Comparison of ENCODE assay signal across 8 cellular contexts in the genomic region with DNA sequence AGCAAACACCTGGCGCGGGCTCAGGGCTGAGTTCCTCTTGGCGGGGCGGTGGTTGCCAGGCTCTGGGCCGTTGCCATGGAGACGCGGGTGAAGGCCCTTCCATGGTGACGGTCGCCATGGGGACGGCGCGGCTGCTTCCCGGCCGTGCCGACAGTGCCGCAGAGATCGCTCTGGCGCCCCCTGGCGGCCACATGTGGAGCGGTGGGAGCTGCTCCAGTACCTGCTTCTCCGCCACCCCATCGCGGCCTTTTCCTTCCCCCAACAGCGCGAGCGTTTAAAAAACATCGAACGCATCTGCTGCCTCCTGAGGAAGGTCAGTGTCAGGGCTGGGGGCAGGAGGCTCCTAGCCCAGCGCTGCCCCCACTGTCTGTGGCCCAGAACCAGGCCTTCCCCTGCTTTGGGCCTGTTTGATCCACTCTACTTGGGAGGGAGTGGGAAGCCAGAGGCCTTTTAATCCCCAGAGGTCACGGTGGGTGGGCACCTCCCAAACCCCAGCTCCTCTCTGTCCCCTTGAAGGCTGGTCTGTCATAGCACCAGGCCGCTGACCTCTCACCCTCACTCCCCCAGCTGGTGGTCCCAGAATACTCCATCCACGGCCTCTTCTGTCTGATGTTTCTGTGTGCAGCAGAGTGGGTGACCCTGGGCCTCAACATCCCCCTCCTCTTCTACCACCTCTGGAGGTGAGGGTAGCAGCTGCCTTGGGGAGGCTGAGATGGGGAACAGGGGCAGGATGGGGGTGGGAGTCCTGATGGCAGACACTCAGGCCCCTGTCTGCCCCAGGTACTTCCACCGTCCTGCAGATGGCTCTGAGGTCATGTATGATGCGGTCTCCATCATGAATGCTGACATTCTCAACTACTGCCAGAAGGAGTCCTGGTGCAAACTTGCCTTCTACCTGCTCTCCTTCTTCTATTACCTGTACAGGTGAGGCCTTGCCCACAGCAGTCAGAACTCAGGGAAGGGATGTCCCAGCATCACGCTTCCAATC. TPM values are rescaled to one million over a fixed set of nuclear protein-coding genes. Genes with fewer than 3 reads are reported as not detected.
DNase-seq lines count a peak whose midpoint lies in the region; ATAC-seq, FAIRE-seq and TF ChIP-seq lines count a peak whose summit lies in the region.

No MANE protein-coding gene starts in this region.

- DNase-seq in GM12892 (ENCODE audit: insufficient read length): peak; percentile 100
- peak; percentile 89 for DNase-seq in NCI-H1436 treated with DMSO at 0.1 percent for 48 hours (lab: John Stamatoyannopoulos, UW)
- peak; percentile 79 to 94 for DNase-seq in SW 1271 (lab: John Stamatoyannopoulos, UW)
- DNase-seq in activated naive CD8-positive, alpha-beta T cell treated with anti-CD3 and anti-CD28 coated beads, Interleukin-2, amount 10 ng/mL, durations not matched to agents 7 days and 5 days: peak; percentile 100
- peak; percentile 99 for DNase-seq in Right ventricle myocardium superior
- peak; percentile 98 for DNase-seq in progenitor cell of endocrine pancreas (ENCODE audit: low spot score, unreplicated experiment)
- peak; percentile 98 for DNase-seq in urothelium cell line (ENCODE audit: low spot score)

- H3K4me1 Mint-ChIP-seq in activated naive CD8-positive, alpha-beta T cell treated with anti-CD3 and anti-CD28 coated beads, Interleukin-2, amount 10 ng/mL, durations not matched to agents 7 days and 5 days: peaks cover 20% of the 10 kb centered on the region
- H3K4me1 Mint-ChIP-seq in progenitor cell of endocrine pancreas (ENCODE audit: low read depth): peaks cover 16% of the 10 kb centered on the region

- H3K4me3 Mint-ChIP-seq in activated naive CD8-positive, alpha-beta T cell treated with anti-CD3 and anti-CD28 coated beads, Interleukin-2, amount 10 ng/mL, durations not matched to agents 7 days and 5 days: no peak overlapping the region
- no peak overlapping the region for H3K4me3 Mint-ChIP-seq in progenitor cell of endocrine pancreas (ENCODE audit: low read depth)

- H3K27me3 Mint-ChIP-seq in activated naive CD8-positive, alpha-beta T cell treated with anti-CD3 and anti-CD28 coated beads, Interleukin-2, amount 10 ng/mL, durations not matched to agents 7 days and 5 days: peaks cover 14% of the 10 kb centered on the region
- H3K27me3 Mint-ChIP-seq in progenitor cell of endocrine pancreas: peaks cover 7% of the 10 kb centered on the region

- peak; percentile 42; the same call in 1 of the 2 replicates for TF ChIP-seq POLR2A in GM12892 (IDR thresholded peaks at IDR 0.05; ENCODE audit: low read depth, low read length)

- H3K27ac Mint-ChIP-seq in activated naive CD8-positive, alpha-beta T cell treated with anti-CD3 and anti-CD28 coated beads, Interleukin-2, amount 10 ng/mL, durations not matched to agents 7 days and 5 days: peak overlapping the region; percentile 63
- H3K27ac Mint-ChIP-seq in progenitor cell of endocrine pancreas: peak overlapping the region; percentile 56

- POLR2A ChIA-PET in activated naive CD8-positive, alpha-beta T cell treated with anti-CD3 and anti-CD28 coated beads, Interleukin-2, amount 10 ng/mL, durations not matched to agents 7 days and 5 days (lab: Charles Lee): interaction anchor here (0.9 to 3.8 kb wide), 5 partner anchors 10 to 57 kb away, joined by 3 to 20 read pairs (median 3); a partner anchor contains a TSS

- ATAC-seq in HG02798 (IDR thresholded peaks at IDR 0.05; ENCODE audit: poor library complexity, unreplicated experiment) (peak; percentile 90), Right ventricle myocardium superior (ENCODE audit: poor library complexity) (peak; percentile 93)
- ATAC-seq in activated naive CD8-positive, alpha-beta T cell treated with anti-CD3 and anti-CD28 coated beads, Interleukin-2, amount 10 ng/mL, durations not matched to agents 7 days and 5 days (ENCODE audit: low read depth): peak; percentile 91

- FAIRE-seq in GM12892 (lab: Jason Lieb, UNC) (peak; percentile 100), urothelium cell line (lab: Jason Lieb, UNC) (peak; percentile 98)

- intact Hi-C loops in Right ventricle myocardium superior (cut with DNase I): loop anchor here (2.0 kb wide), 1 partner anchor 60 kb away; no protein-coding TSS in a partner anchor

- peak; percentile 98 for TF ChIP-seq CTCF in progenitor cell of endocrine pancreas (IDR thresholded peaks at IDR 0.05; ENCODE audit: unreplicated experiment)

- peaks cover 2% of the 10 kb centered on the region for H3K36me3 Mint-ChIP-seq in activated naive CD8-positive, alpha-beta T cell treated with anti-CD3 and anti-CD28 coated beads, Interleukin-2, amount 10 ng/mL, durations not matched to agents 7 days and 5 days
- H3K36me3 Mint-ChIP-seq in progenitor cell of endocrine pancreas (ENCODE audit: insufficient read depth): no peaks in the 10 kb centered on the region

- no peaks in the 10 kb centered on the region for H3K9me3 Mint-ChIP-seq in activated naive CD8-positive, alpha-beta T cell treated with anti-CD3 and anti-CD28 coated beads, Interleukin-2, amount 10 ng/mL, durations not matched to agents 7 days and 5 days
- H3K9me3 Mint-ChIP-seq in progenitor cell of endocrine pancreas (ENCODE audit: low read depth): no peaks in the 10 kb centered on the region

RNA-seq across cellular contexts. Expression of a gene that starts 4.8 kb away (rescaled TPM):
- polyA plus RNA-seq in GM12892 (2012; ENCODE audit: missing spikeins): 0.47 TPM
- total RNA-seq in activated naive CD8-positive, alpha-beta T cell treated with anti-CD3 and anti-CD28 coated beads, Interleukin-2, amount 10 ng/mL, durations not matched to agents 7 days and 5 days: 1 to 10 TPM; 2.1 to 2.7 TPM
- total RNA-seq in Right ventricle myocardium superior (not detected), progenitor cell of endocrine pancreas (21.3 and 21.7 TPM in 2 replicates)

RNA-seq across cellular contexts. Expression of a gene that starts 6.2 kb away (rescaled TPM):
- polyA plus RNA-seq in GM12892 (2012; ENCODE audit: missing spikeins): 25.8 TPM
- 10 to 100 TPM; 44.5 to 45.5 TPM for total RNA-seq in activated naive CD8-positive, alpha-beta T cell treated with anti-CD3 and anti-CD28 coated beads, Interleukin-2, amount 10 ng/mL, durations not matched to agents 7 days and 5 days
- 38.4 TPM for total RNA-seq in Right ventricle myocardium superior
- 61.7 and 64.6 TPM in 2 replicates for total RNA-seq in progenitor cell of endocrine pancreas

RNA-seq across cellular contexts. Expression of a gene that starts 8.9 kb away (rescaled TPM):
- not detected for polyA plus RNA-seq in GM12892 (2012; ENCODE audit: missing spikeins)
- total RNA-seq in activated naive CD8-positive, alpha-beta T cell treated with anti-CD3 and anti-CD28 coated beads, Interleukin-2, amount 10 ng/mL, durations not matched to agents 7 days and 5 days: not detected
- total RNA-seq in Right ventricle myocardium superior: not detected
- 0.33 and 0.57 TPM in 2 replicates for total RNA-seq in progenitor cell of endocrine pancreas

RNA-seq across cellular contexts. Expression of a gene that starts 14.3 kb away (rescaled TPM):
- polyA plus RNA-seq in GM12892 (2012; ENCODE audit: missing spikeins): 58.2 TPM
- 100 to 1,000 TPM; 136 to 145 TPM for total RNA-seq in activated naive CD8-positive, alpha-beta T cell treated with anti-CD3 and anti-CD28 coated beads, Interleukin-2, amount 10 ng/mL, durations not matched to agents 7 days and 5 days
- total RNA-seq in Right ventricle myocardium superior (114 TPM), progenitor cell of endocrine pancreas (100 and 102 TPM in 2 replicates)

RNA-seq across cellular contexts. Expression of a gene that starts 25.3 kb away (rescaled TPM):
- 8.6 TPM for polyA plus RNA-seq in GM12892 (2012; ENCODE audit: missing spikeins)
- 10 to 100 TPM; 39.3 to 41.9 TPM for total RNA-seq in activated naive CD8-positive, alpha-beta T cell treated with anti-CD3 and anti-CD28 coated beads, Interleukin-2, amount 10 ng/mL, durations not matched to agents 7 days and 5 days
- total RNA-seq in Right ventricle myocardium superior (30.7 TPM), progenitor cell of endocrine pancreas (69.8 and 70.9 TPM in 2 replicates)

Comparison
In these comparisons a context has a peak if more than half of its experiments do, and no peak if none do; other contexts are left out.
1. Peak in every context shown above with its lines: DNase-seq and ATAC-seq.